Comparison of ENCODE assay signal across 24 cellular contexts in the genomic region with DNA sequence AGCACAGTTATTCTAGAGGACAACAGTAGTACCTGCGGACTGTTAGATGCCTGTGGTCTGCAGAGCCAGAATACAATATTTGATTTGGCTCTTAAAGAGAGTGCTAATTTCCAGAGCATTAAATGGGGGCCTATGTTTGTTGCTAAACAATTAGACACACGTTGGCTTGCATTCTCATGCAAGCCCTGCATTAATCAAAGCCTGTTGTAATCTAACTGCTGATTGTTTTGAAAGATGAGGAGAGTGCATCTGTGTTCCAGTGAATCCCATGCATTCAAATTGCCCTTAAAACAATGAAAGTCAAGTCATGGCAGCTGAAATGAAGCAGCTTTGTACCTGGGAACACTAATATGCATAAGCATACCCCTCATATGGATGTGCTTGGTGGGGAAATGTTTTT.
DNase-seq lines count a peak whose midpoint lies in the region; ATAC-seq, FAIRE-seq and TF ChIP-seq lines count a peak whose summit lies in the region.
"Had no signal": no experiment of that assay in that cellular context is flagged by ENCODE, and none has a peak within 500 bp of the region (broad histone marks: within the 10 kb centered on the region; RNA-seq: fewer than 3 reads in every experiment).

No MANE protein-coding gene starts in this region.

- peak overlapping the region; percentile 50 for H3K27ac Mint-ChIP-seq in type B pancreatic cell
- H3K27ac Mint-ChIP-seq: CD4-positive, alpha-beta T cell; naive thymus-derived CD4-positive, alpha-beta T cell; stimulated activated naive CD8-positive, alpha-beta T cell treated with anti-CD3 and anti-CD28 coated beads, Interleukin-15, amount 100 ng/mL, for 72 hours; T-helper 2 cell treated with Interferon-gamma antibody and Interleukin-4, amounts not matched to agents 5 μg/mL and 100 μg/mL, for 36 hours had no signal

- peak; percentile 3; the same call in 1 of the 3 replicates for ATAC-seq in SK-N-SH treated with all-trans-retinoic acid at 6 μM for 48 hours
- no peak for ATAC-seq in GM18861 (IDR thresholded peaks at IDR 0.05; ENCODE audit: unreplicated experiment)
- ATAC-seq: left colon; naive thymus-derived CD4-positive, alpha-beta T cell; right lobe of liver; stimulated activated naive CD8-positive, alpha-beta T cell treated with anti-CD3 and anti-CD28 coated beads, Interleukin-15, amount 100 ng/mL, for 72 hours had no signal

- H2AFZ ChIP-seq in keratinocyte (ENCODE audit: control insufficient read depth, low read length): no peak overlapping the region

- H3K36me3 ChIP-seq in keratinocyte (ENCODE audit: control insufficient read depth in 2 of 2, extremely low read depth in 1 of 2, insufficient read depth in 2 of 2, low read length in 2 of 2): no peaks in the 10 kb centered on the region
- H3K36me3 ChIP-seq: heart left ventricle, ovary, right lobe of liver, tibial nerve had no signal

- no peaks in the 10 kb centered on the region for H4K20me1 ChIP-seq in keratinocyte (ENCODE audit: control insufficient read depth, extremely low read depth, insufficient read depth, low read length)

- H3K4me2 ChIP-seq in keratinocyte (ENCODE audit: control insufficient read depth, extremely low read depth, insufficient read depth, low read depth, low read length): no peak overlapping the region

- H3K4me1 ChIP-seq in keratinocyte (ENCODE audit: control insufficient read depth, extremely low read depth, insufficient read depth, low read length): peaks cover 66% of the 10 kb centered on the region
- H3K4me1 ChIP-seq: right lobe of liver, tibial nerve had no signal

- H3K27me3 Mint-ChIP-seq in type B pancreatic cell: no peaks in the 10 kb centered on the region

- dilution Hi-C loops in keratinocyte (cut with MboI; ENCODE audit: extremely low pct_ligation_motif_present, low sequenced_read_pairs): no loop called here

- H3K9me1 ChIP-seq in keratinocyte (ENCODE audit: control insufficient read depth, extremely low read depth, insufficient read depth, low read length): no peaks in the 10 kb centered on the region

- no peaks in the 10 kb centered on the region for H3K36me3 Mint-ChIP-seq in type B pancreatic cell
- H3K36me3 Mint-ChIP-seq: naive thymus-derived CD4-positive, alpha-beta T cell had no signal

- H3K9ac ChIP-seq in keratinocyte (ENCODE audit: control insufficient read depth, extremely low read depth, insufficient read depth, low read length): no peak overlapping the region

- no peak overlapping the region for H3K4me3 ChIP-seq in keratinocyte (ENCODE audit: control insufficient read depth in 2 of 3, extremely low read depth in 1 of 3, insufficient read depth in 2 of 3, low read depth in 1 of 3, low read length in 3 of 3)
- H3K4me3 ChIP-seq: heart left ventricle, ovary, right lobe of liver, tibial nerve had no signal

- H3K27ac ChIP-seq in keratinocyte (ENCODE audit: control insufficient read depth, insufficient read depth, low read length): no peak overlapping the region
- H3K27ac ChIP-seq: heart left ventricle, ovary, right lobe of liver, RWPE1, tibial nerve had no signal

- H3K79me2 ChIP-seq in keratinocyte (ENCODE audit: control insufficient read depth, insufficient read depth, low read length): no peaks in the 10 kb centered on the region

- DNase-seq in M059J (ENCODE audit: low read depth): peak; percentile 18
- no peak for DNase-seq in keratinocyte (ENCODE audit: low read depth, low spot score)
- no peak for DNase-seq in type B pancreatic cell (ENCODE audit: extremely low spot score, unreplicated experiment)
- DNase-seq in SW 1271 (lab: John Stamatoyannopoulos, UW): no peak
- no peak for DNase-seq in activated CD4-positive, CD25-positive, alpha-beta regulatory T cell treated with anti-CD3 and anti-CD28 coated beads, Interleukin-2, amount 50 U/mL, for 72 hours
- DNase-seq: activated CD4-positive, alpha-beta T cell treated with anti-CD3 and anti-CD28 coated beads for 48 hours; activated naive CD4-positive, alpha-beta T cell treated with Interleukin-2 at 50 U/mL for 16 hours; activated T-cell treated with anti-CD3 and anti-CD28 coated beads, Interleukin-2, amount 50 U/mL, for 48 hours; amygdala; CD4-positive, alpha-beta T cell; DMS 273 treated with DMSO at 0.1 percent for 48 hours; heart left ventricle; left colon; naive thymus-derived CD4-positive, alpha-beta T cell; NCI-H1417 treated with DMSO at 0.1 percent for 48 hours; NCI-H2081 treated with DMSO at 0.1 percent for 48 hours; ovary; right lobe of liver; stimulated activated naive CD8-positive, alpha-beta T cell treated with anti-CD3 and anti-CD28 coated beads, Interleukin-15, amount 100 ng/mL, for 72 hours had no signal

- peaks cover 21% of the 10 kb centered on the region for H3K4me1 Mint-ChIP-seq in type B pancreatic cell (ENCODE audit: unreplicated experiment)
- H3K4me1 Mint-ChIP-seq: naive thymus-derived CD4-positive, alpha-beta T cell; stimulated activated naive CD8-positive, alpha-beta T cell treated with anti-CD3 and anti-CD28 coated beads, Interleukin-15, amount 100 ng/mL, for 72 hours had no signal

- no peaks in the 10 kb centered on the region for H3K9me3 Mint-ChIP-seq in type B pancreatic cell
- H3K9me3 Mint-ChIP-seq: CD4-positive, alpha-beta T cell; stimulated activated naive CD8-positive, alpha-beta T cell treated with anti-CD3 and anti-CD28 coated beads, Interleukin-15, amount 100 ng/mL, for 72 hours; T-helper 2 cell treated with Interferon-gamma antibody and Interleukin-4, amounts not matched to agents 5 μg/mL and 100 μg/mL, for 36 hours had no signal

- FAIRE-seq in keratinocyte (lab: Jason Lieb, UNC): peak; percentile 48

- H3K9me3 ChIP-seq in keratinocyte (ENCODE audit: control insufficient read depth, low read depth, low read length): no peaks in the 10 kb centered on the region
- H3K9me3 ChIP-seq: heart left ventricle, ovary, right lobe of liver, tibial nerve had no signal

- H3K27me3 ChIP-seq in keratinocyte (ENCODE audit: control insufficient read depth, extremely low read depth, insufficient read depth, low read length): no peaks in the 10 kb centered on the region
- H3K27me3 ChIP-seq: heart left ventricle, ovary, right lobe of liver, tibial nerve had no signal

- TF ChIP-seq CTCF in keratinocyte (optimal IDR thresholded peaks at IDR 0.05 in 1 of 3, IDR thresholded peaks at IDR 0.05 in 1 of 3, conservative IDR thresholded peaks at IDR 0.05 in 1 of 3; ENCODE audit: extremely low read depth in 1 of 3, insufficient read depth in 2 of 3, low read length in 3 of 3): no peak
- TF ChIP-seq CTCF in type B pancreatic cell (conservative IDR thresholded peaks at IDR 0.05): no peak

- peak overlapping the region; percentile 7 for H3K4me3 Mint-ChIP-seq in type B pancreatic cell
- H3K4me3 Mint-ChIP-seq: CD4-positive, alpha-beta T cell; naive thymus-derived CD4-positive, alpha-beta T cell; stimulated activated naive CD8-positive, alpha-beta T cell treated with anti-CD3 and anti-CD28 coated beads, Interleukin-15, amount 100 ng/mL, for 72 hours; T-helper 2 cell treated with Interferon-gamma antibody and Interleukin-4, amounts not matched to agents 5 μg/mL and 100 μg/mL, for 36 hours had no signal

TF ChIP-seq in SK-N-SH treated with all-trans-retinoic acid at 6 μM for 48 hours, 23 proteins besides CTCF, POLR2A, EP300 and RAD21:
- TF ChIP-seq ZNF565 (CRISPR knock-in tag; conservative IDR thresholded peaks at IDR 0.05; ENCODE audit: low read depth): no peak
- no peak for TF ChIP-seq ISL1 (CRISPR knock-in tag; IDR thresholded peaks at IDR 0.05)
- no peak for TF ChIP-seq BACH2 (CRISPR knock-in tag; IDR thresholded peaks at IDR 0.05; ENCODE audit: borderline replicate concordance)
- TF ChIP-seq, protein P1, sequence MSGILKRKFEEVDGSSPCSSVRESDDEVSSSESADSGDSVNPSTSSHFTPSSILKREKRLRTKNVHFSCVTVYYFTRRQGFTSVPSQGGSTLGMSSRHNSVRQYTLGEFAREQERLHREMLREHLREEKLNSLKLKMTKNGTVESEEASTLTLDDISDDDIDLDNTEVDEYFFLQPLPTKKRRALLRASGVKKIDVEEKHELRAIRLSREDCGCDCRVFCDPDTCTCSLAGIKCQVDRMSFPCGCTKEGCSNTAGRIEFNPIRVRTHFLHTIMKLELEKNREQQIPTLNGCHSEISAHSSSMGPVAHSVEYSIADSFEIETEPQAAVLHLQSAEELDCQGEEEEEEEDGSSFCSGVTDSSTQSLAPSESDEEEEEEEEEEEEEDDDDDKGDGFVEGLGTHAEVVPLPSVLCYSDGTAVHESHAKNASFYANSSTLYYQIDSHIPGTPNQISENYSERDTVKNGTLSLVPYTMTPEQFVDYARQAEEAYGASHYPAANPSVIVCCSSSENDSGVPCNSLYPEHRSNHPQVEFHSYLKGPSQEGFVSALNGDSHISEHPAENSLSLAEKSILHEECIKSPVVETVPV (CRISPR knock-in tag; IDR thresholded peaks at IDR 0.05): no peak
- TF ChIP-seq, protein P2, sequence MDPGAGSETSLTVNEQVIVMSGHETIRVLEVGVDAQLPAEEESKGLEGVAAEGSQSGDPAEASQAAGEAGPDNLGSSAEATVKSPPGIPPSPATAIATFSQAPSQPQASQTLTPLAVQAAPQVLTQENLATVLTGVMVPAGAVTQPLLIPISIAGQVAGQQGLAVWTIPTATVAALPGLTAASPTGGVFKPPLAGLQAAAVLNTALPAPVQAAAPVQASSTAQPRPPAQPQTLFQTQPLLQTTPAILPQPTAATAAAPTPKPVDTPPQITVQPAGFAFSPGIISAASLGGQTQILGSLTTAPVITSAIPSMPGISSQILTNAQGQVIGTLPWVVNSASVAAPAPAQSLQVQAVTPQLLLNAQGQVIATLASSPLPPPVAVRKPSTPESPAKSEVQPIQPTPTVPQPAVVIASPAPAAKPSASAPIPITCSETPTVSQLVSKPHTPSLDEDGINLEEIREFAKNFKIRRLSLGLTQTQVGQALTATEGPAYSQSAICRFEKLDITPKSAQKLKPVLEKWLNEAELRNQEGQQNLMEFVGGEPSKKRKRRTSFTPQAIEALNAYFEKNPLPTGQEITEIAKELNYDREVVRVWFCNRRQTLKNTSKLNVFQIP (CRISPR knock-in tag; IDR thresholded peaks at IDR 0.05; ENCODE audit: borderline replicate concordance, low read depth): no peak
- no peak for TF ChIP-seq ZNF70 (CRISPR knock-in tag; IDR thresholded peaks at IDR 0.05)
- TF ChIP-seq ZFP3 (CRISPR knock-in tag; IDR thresholded peaks at IDR 0.05): no peak
- no peak for TF ChIP-seq OSR1 (CRISPR knock-in tag; IDR thresholded peaks at IDR 0.05)
- TF ChIP-seq SNAI2 (CRISPR knock-in tag; IDR thresholded peaks at IDR 0.05): no peak
- no peak for TF ChIP-seq ZNF8 (CRISPR knock-in tag; IDR thresholded peaks at IDR 0.05)
- no peak for TF ChIP-seq ESRRG (CRISPR knock-in tag; IDR thresholded peaks at IDR 0.05)
